ENCODE assay signal across 10 cellular contexts in genomic region chr12:124411953-124412645, GRCh38.
DNase-seq lines count a peak whose midpoint lies in the region; TF ChIP-seq lines count a peak whose summit lies in the region.
"Had no signal": no experiment of that assay in that cellular context is flagged by ENCODE, and none has a peak within 500 bp of the region (broad histone marks: within the 10 kb centered on the region; RNA-seq: fewer than 3 reads in every experiment).

No MANE protein-coding gene starts in this region.

- WGBS in tibial nerve, 2 donors: 68 to 86% methylated on average over 18 to 22 of the region's 22 CpGs

- peak overlapping the region; percentile 21 for H3K9ac ChIP-seq in NT2/D1 (ENCODE audit: insufficient read length, low read depth)
- peak overlapping the region; percentile 4 for H3K9ac ChIP-seq in muscle layer of colon (ENCODE audit: low read length)

- H3K27me3 ChIP-seq in NT2/D1 (ENCODE audit: insufficient read depth, insufficient read length): no peaks in the 10 kb centered on the region
- no peaks in the 10 kb centered on the region for H3K27me3 ChIP-seq in dorsolateral prefrontal cortex
- no peaks in the 10 kb centered on the region for H3K27me3 ChIP-seq in muscle layer of colon (ENCODE audit: control insufficient read depth in 1 of 2, insufficient read depth in 2 of 2, low read length in 2 of 2)
- H3K27me3 ChIP-seq in tibial nerve: no peaks in the 10 kb centered on the region
- H3K27me3 ChIP-seq: neutrophil had no signal

- DNase-seq in NT2/D1 (ENCODE audit: low read depth, low spot score) (no peak), dorsolateral prefrontal cortex (no peak), tibial nerve (ENCODE audit: low spot score in 2 of 2) (no peak), germinal center (ENCODE audit: low spot score) (no peak), NOMO-1 treated with dmso at 0.1 percent for 144 hours (lab: John Stamatoyannopoulos, UW; ENCODE audit: unreplicated experiment) (no peak), NCI-H1930 (lab: John Stamatoyannopoulos, UW) (no peak)
- DNase-seq: glutamatergic neuron, NCI-H1092 had no signal

- TF ChIP-seq EP300 in tibial nerve (IDR thresholded peaks at IDR 0.05): no peak

- H3K9me3 ChIP-seq in NT2/D1 (ENCODE audit: insufficient read depth, low read length): no peaks in the 10 kb centered on the region
- no peaks in the 10 kb centered on the region for H3K9me3 ChIP-seq in muscle layer of colon (ENCODE audit: low read length)
- H3K9me3 ChIP-seq in tibial nerve: no peaks in the 10 kb centered on the region
- H3K9me3 ChIP-seq: neutrophil had no signal

- H3K4me3 ChIP-seq in NT2/D1 (ENCODE audit: insufficient read length, low read depth): no peak overlapping the region
- no peak overlapping the region for H3K4me3 ChIP-seq in dorsolateral prefrontal cortex
- peak overlapping the region in 1 of 2 donors; percentile 20 for H3K4me3 ChIP-seq in muscle layer of colon (ENCODE audit: low read depth in 1 of 2, low read length in 2 of 2)
- no peak overlapping the region for H3K4me3 ChIP-seq in tibial nerve

- peak overlapping the region in 57 of 59 donors; percentile 1 to 85 (median 67) for H3K27ac ChIP-seq in dorsolateral prefrontal cortex
- H3K27ac ChIP-seq in muscle layer of colon (ENCODE audit: low read depth, low read length): peak overlapping the region; percentile 89
- H3K27ac ChIP-seq in tibial nerve: peak overlapping the region in 3 of 4 donors; percentile 63 to 80 (median 78)
- H3K27ac ChIP-seq: neutrophil had no signal

- intact Hi-C loops in dorsolateral prefrontal cortex (cut with DNase I): no loop called here

- no peak for TF ChIP-seq POLR2A in tibial nerve (IDR thresholded peaks at IDR 0.05)

- H3K36me3 ChIP-seq in NT2/D1 (ENCODE audit: insufficient read depth, insufficient read length, low read length) (peaks cover 76% of the 10 kb centered on the region), muscle layer of colon (ENCODE audit: insufficient read depth, low read length) (peaks cover 7% of the 10 kb centered on the region), tibial nerve (peaks cover 0 to 69% (median 3%) of the 10 kb centered on the region in 3 donors)

- TF ChIP-seq CTCF in dorsolateral prefrontal cortex (IDR thresholded peaks at IDR 0.05 in 54 of 56, conservative IDR thresholded peaks at IDR 0.05 in 2 of 56; ENCODE audit: low read depth in 1 of 56, partially characterized antibody in 56 of 56) (no peak), tibial nerve (IDR thresholded peaks at IDR 0.05) (no peak)

- H3K4me1 ChIP-seq in NT2/D1 (ENCODE audit: insufficient read depth, insufficient read length) (peaks cover 44% of the 10 kb centered on the region), muscle layer of colon (ENCODE audit: insufficient read depth, low read length) (peaks cover 61% of the 10 kb centered on the region), tibial nerve (peaks cover 0 to 64% (median 29%) of the 10 kb centered on the region in 4 donors)
